In genomic region chrX:130937101-130937500, GRCh38 we compare ENCODE assay signal across 30 cellular contexts.
"Had no signal": no experiment of that assay in that cellular context is flagged by ENCODE, and none has a peak within 500 bp of the region (broad histone marks: within the 10 kb centered on the region; RNA-seq: fewer than 3 reads in every experiment).

No MANE protein-coding gene starts in this region.

- H3K4me2 ChIP-seq: smooth muscle cell had no signal

- H3K4me1 Mint-ChIP-seq: immature natural killer cell; naive thymus-derived CD8-positive, alpha-beta T cell; nephron; neural crest cell; stimulated activated memory B cell treated with anti-CD40 and anti-IgM and Interleukin-4, amounts not matched to agents 10 μg/mL and 1 μg/mL and 100 μg/mL, for 72 hours; stimulated activated naive CD8-positive, alpha-beta T cell treated with anti-CD3 and anti-CD28 coated beads, Interleukin-15, amount 100 ng/mL, for 72 hours had no signal

- H3K27me3 ChIP-seq: sigmoid colon, tibial nerve, uterus had no signal

- H3K27ac ChIP-seq: lower lobe of right lung, pancreas, prostate gland, sigmoid colon, tibial nerve, uterus had no signal

- H3K36me3 ChIP-seq: lower lobe of right lung, pancreas, prostate gland, sigmoid colon, tibial nerve, uterus had no signal

- H3K9me3 Mint-ChIP-seq: naive thymus-derived CD8-positive, alpha-beta T cell; nephron; neural crest cell; stimulated activated memory B cell treated with anti-CD40 and anti-IgM and Interleukin-4, amounts not matched to agents 10 μg/mL and 1 μg/mL and 100 μg/mL, for 72 hours; stimulated activated naive CD8-positive, alpha-beta T cell treated with anti-CD3 and anti-CD28 coated beads, Interleukin-15, amount 100 ng/mL, for 72 hours; type B pancreatic cell had no signal

- FAIRE-seq: islet of Langerhans had no signal

- H3K36me3 Mint-ChIP-seq: immature natural killer cell; naive thymus-derived CD8-positive, alpha-beta T cell; stimulated activated memory B cell treated with anti-CD40 and anti-IgM and Interleukin-4, amounts not matched to agents 10 μg/mL and 1 μg/mL and 100 μg/mL, for 72 hours; type B pancreatic cell had no signal

- DNase-seq: hypothalamus; immature natural killer cell; left cardiac atrium; lower lobe of right lung; mammary epithelial cell; mesenchymal stem cell; naive thymus-derived CD8-positive, alpha-beta T cell; nucleus accumbens; pancreas; posterior cingulate gyrus; retina; right cardiac atrium; sigmoid colon; stimulated activated CD4-positive, alpha-beta T cell treated with anti-CD3 and anti-CD28 coated beads, Interleukin-1b, Interleukin-23, amount 100 ng/mL, for 48 hours; stimulated activated CD4-positive, alpha-beta T cell treated with anti-CD3 and anti-CD28 coated beads, Interleukin-2, amount 100 ng/mL, for 48 hours; stimulated activated CD4-positive, alpha-beta T cell treated with anti-CD3 and anti-CD28 coated beads, Interleukin-4, amount 100 ng/mL, for 4 hours; stimulated activated CD8-positive, alpha-beta memory T cell treated with anti-CD3 and anti-CD28 coated beads, Interleukin-4, amount 100 ng/mL, for 48 hours; stimulated activated naive CD4-positive, alpha-beta T cell treated with Interleukin-2 at 50 U/mL for 16 hours; stimulated activated naive CD8-positive, alpha-beta T cell treated with anti-CD3 and anti-CD28 coated beads, Interleukin-15, amount 100 ng/mL, for 72 hours; substantia nigra; uterus had no signal

- H3K4me3 ChIP-seq: lower lobe of right lung, pancreas, prostate gland, sigmoid colon, smooth muscle cell, tibial nerve, uterus had no signal

- H3K9me3 ChIP-seq: lower lobe of right lung, prostate gland, sigmoid colon, tibial nerve, uterus had no signal

- H3K4me3 Mint-ChIP-seq: immature natural killer cell; naive thymus-derived CD8-positive, alpha-beta T cell; nephron; neural crest cell; stimulated activated memory B cell treated with anti-CD40 and anti-IgM and Interleukin-4, amounts not matched to agents 10 μg/mL and 1 μg/mL and 100 μg/mL, for 72 hours; stimulated activated naive CD8-positive, alpha-beta T cell treated with anti-CD3 and anti-CD28 coated beads, Interleukin-15, amount 100 ng/mL, for 72 hours; type B pancreatic cell had no signal

- H3K27ac Mint-ChIP-seq: immature natural killer cell; naive thymus-derived CD8-positive, alpha-beta T cell; nephron; stimulated activated memory B cell treated with anti-CD40 and anti-IgM and Interleukin-4, amounts not matched to agents 10 μg/mL and 1 μg/mL and 100 μg/mL, for 72 hours; stimulated activated naive CD8-positive, alpha-beta T cell treated with anti-CD3 and anti-CD28 coated beads, Interleukin-15, amount 100 ng/mL, for 72 hours; type B pancreatic cell had no signal

- H3K4me1 ChIP-seq: lower lobe of right lung, pancreas, prostate gland, sigmoid colon, tibial nerve, uterus had no signal

- H3K27me3 Mint-ChIP-seq: stimulated activated memory B cell treated with anti-CD40 and anti-IgM and Interleukin-4, amounts not matched to agents 10 μg/mL and 1 μg/mL and 100 μg/mL, for 72 hours had no signal

- ATAC-seq: left cardiac atrium; left lobe of liver; lower lobe of right lung; naive thymus-derived CD8-positive, alpha-beta T cell; pancreas; right cardiac atrium; stimulated activated memory B cell treated with anti-CD40 and anti-IgM and Interleukin-4, amounts not matched to agents 10 μg/mL and 1 μg/mL and 100 μg/mL, for 72 hours; stimulated activated naive CD8-positive, alpha-beta T cell treated with anti-CD3 and anti-CD28 coated beads, Interleukin-15, amount 100 ng/mL, for 72 hours had no signal
